1 cellular context compared by ENCODE assay signal in genomic region chr12:130995386-130995969, GRCh38. TPM values are rescaled to one million over a fixed set of nuclear protein-coding genes. Genes with fewer than 3 reads are reported as not detected.
"Had no signal": no experiment of that assay in that cellular context is flagged by ENCODE, and none has a peak within 500 bp of the region (broad histone marks: within the 10 kb centered on the region; RNA-seq: fewer than 3 reads in every experiment).

No MANE protein-coding gene starts in this region.

RNA-seq across cellular contexts. Expression of gene ADGRD1, which starts 41.8 kb away (rescaled TPM):
- total RNA-seq: bronchial epithelial cell had no signal
